Comparison of ENCODE assay signal across 18 cellular contexts in genomic region chr1:47548188-47548587, GRCh38.
"Had no signal": no experiment of that assay in that cellular context is flagged by ENCODE, and none has a peak within 500 bp of the region (broad histone marks: within the 10 kb centered on the region; RNA-seq: fewer than 3 reads in every experiment).

No MANE protein-coding gene starts in this region.

- H3K36me3 Mint-ChIP-seq: activated naive CD8-positive, alpha-beta T cell treated with anti-CD3 and anti-CD28 coated beads, Interleukin-2, amount 10 ng/mL, durations not matched to agents 7 days and 5 days; mesothelial cell of epicardium; naive thymus-derived CD8-positive, alpha-beta T cell had no signal

- DNase-seq: activated CD4-positive, alpha-beta T cell treated with anti-CD3 and anti-CD28 coated beads, Interleukin-2, amount 10 ng/mL, durations not matched to agents 7 days and 5 days; activated naive CD4-positive, alpha-beta T cell treated with Interleukin-2 at 50 U/mL for 16 hours; activated naive CD8-positive, alpha-beta T cell treated with anti-CD3 and anti-CD28 coated beads, Interleukin-2, amount 10 ng/mL, durations not matched to agents 7 days and 5 days; activated T-cell treated with anti-CD3 and anti-CD28 coated beads, Interleukin-2, amount 50 U/mL, for 4 hours; amygdala; cerebellar nuclear complex; cortex of kidney; erythroblast; foreskin fibroblast; left lung; naive thymus-derived CD8-positive, alpha-beta T cell; stimulated activated CD4-positive, alpha-beta T cell treated with anti-CD3 and anti-CD28 coated beads, Interleukin-12 subunit alpha, Interleukin-12 subunit beta, amount 100 ng/mL, for 4 hours; stimulated activated naive CD8-positive, alpha-beta T cell treated with anti-CD3 and anti-CD28 coated beads, Interleukin-15, amount 100 ng/mL, for 72 hours; tibial artery had no signal

- H3K4me1 Mint-ChIP-seq: activated CD4-positive, alpha-beta T cell treated with anti-CD3 and anti-CD28 coated beads, Interleukin-2, amount 10 ng/mL, durations not matched to agents 7 days and 5 days; activated naive CD8-positive, alpha-beta T cell treated with anti-CD3 and anti-CD28 coated beads, Interleukin-2, amount 10 ng/mL, durations not matched to agents 7 days and 5 days; naive thymus-derived CD8-positive, alpha-beta T cell; stimulated activated naive CD8-positive, alpha-beta T cell treated with anti-CD3 and anti-CD28 coated beads, Interleukin-15, amount 100 ng/mL, for 72 hours had no signal

- H3K36me3 ChIP-seq: left lung, prostate gland, tibial artery had no signal

- H3K27ac ChIP-seq: left lung, prostate gland, tibial artery had no signal

- H3K4me1 ChIP-seq: left lung, prostate gland, tibial artery had no signal

- ATAC-seq: activated CD4-positive, CD25-positive, alpha-beta regulatory T cell treated with anti-CD3 and anti-CD28 coated beads, Interleukin-2, amount 50 U/mL, for 24 hours; activated T-cell treated with anti-CD3 and anti-CD28 coated beads, Interleukin-2, amount 50 U/mL, for 4 hours; left lung; naive thymus-derived CD8-positive, alpha-beta T cell; stimulated activated naive CD8-positive, alpha-beta T cell treated with anti-CD3 and anti-CD28 coated beads, Interleukin-15, amount 100 ng/mL, for 72 hours had no signal

- H3K9me3 ChIP-seq: left lung, prostate gland, tibial artery had no signal

- H3K9me3 Mint-ChIP-seq: activated naive CD8-positive, alpha-beta T cell treated with anti-CD3 and anti-CD28 coated beads, Interleukin-2, amount 10 ng/mL, durations not matched to agents 7 days and 5 days; activated T-cell treated with anti-CD3 and anti-CD28 coated beads, Interleukin-2, amount 50 U/mL, for 4 hours; stimulated activated naive CD8-positive, alpha-beta T cell treated with anti-CD3 and anti-CD28 coated beads, Interleukin-15, amount 100 ng/mL, for 72 hours had no signal

- H3K27me3 ChIP-seq: left lung had no signal

- H3K27ac Mint-ChIP-seq: activated CD4-positive, alpha-beta T cell treated with anti-CD3 and anti-CD28 coated beads, Interleukin-2, amount 10 ng/mL, durations not matched to agents 7 days and 5 days; activated naive CD8-positive, alpha-beta T cell treated with anti-CD3 and anti-CD28 coated beads, Interleukin-2, amount 10 ng/mL, durations not matched to agents 7 days and 5 days; mesothelial cell of epicardium had no signal

- H3K4me3 ChIP-seq: left lung, lung, prostate gland, tibial artery had no signal

- H3K4me3 Mint-ChIP-seq: activated CD4-positive, alpha-beta T cell treated with anti-CD3 and anti-CD28 coated beads, Interleukin-2, amount 10 ng/mL, durations not matched to agents 7 days and 5 days; activated naive CD8-positive, alpha-beta T cell treated with anti-CD3 and anti-CD28 coated beads, Interleukin-2, amount 10 ng/mL, durations not matched to agents 7 days and 5 days; activated T-cell treated with anti-CD3 and anti-CD28 coated beads, Interleukin-2, amount 50 U/mL, for 4 hours; mesothelial cell of epicardium; naive thymus-derived CD8-positive, alpha-beta T cell; stimulated activated naive CD8-positive, alpha-beta T cell treated with anti-CD3 and anti-CD28 coated beads, Interleukin-15, amount 100 ng/mL, for 72 hours had no signal
